18 cellular contexts compared by ENCODE assay signal in genomic region chr5:167633931-167634341, GRCh38.
A peak's percentile ranks its signal among the peaks of the same experiment; 100 is the strongest.
DNase-seq lines count a peak whose midpoint lies in the region; ATAC-seq, FAIRE-seq and TF ChIP-seq lines count a peak whose summit lies in the region.
"Had no signal": no experiment of that assay in that cellular context is flagged by ENCODE, and none has a peak within 500 bp of the region (broad histone marks: within the 10 kb centered on the region; RNA-seq: fewer than 3 reads in every experiment).

No MANE protein-coding gene starts in this region.

- peak; percentile 99 for FAIRE-seq in astrocyte (lab: Jason Lieb, UNC)

- H3K4me2 ChIP-seq in astrocyte (ENCODE audit: low read length), result peak overlapping the region; percentile 68
- peak overlapping the region; percentile 34 for H3K4me2 ChIP-seq in smooth muscle cell
- H3K4me2 ChIP-seq: neural progenitor cell had no signal

- TF ChIP-seq CTCF in astrocyte (IDR thresholded peaks at IDR 0.05; ENCODE audit: insufficient read depth, low read depth, low read length), result no peak
- no peak for TF ChIP-seq CTCF in foreskin fibroblast (IDR thresholded peaks at IDR 0.05; ENCODE audit: low read depth, low read length)
- no peak for TF ChIP-seq CTCF in smooth muscle cell (IDR thresholded peaks at IDR 0.05; ENCODE audit: borderline replicate concordance, insufficient read depth, poor library complexity, severe bottlenecking)
- no peak for TF ChIP-seq CTCF in GM10266 (IDR thresholded peaks at IDR 0.05; ENCODE audit: control insufficient read depth, insufficient read depth, low read depth, missing control alignments)

- WGBS in smooth muscle cell (ENCODE audit: low lambda C conversion rate), result 50% methylated on average over 2 of the region's 2 CpGs

- peak overlapping the region; percentile 90 for H3K27ac Mint-ChIP-seq in astrocyte (ENCODE audit: unreplicated experiment)
- no peak overlapping the region for H3K27ac Mint-ChIP-seq in activated naive CD4-positive, alpha-beta T cell treated with anti-CD3 and anti-CD28 coated beads, Interleukin-2, amount 50 U/mL, for 72 hours
- H3K27ac Mint-ChIP-seq: activated CD4-positive, alpha-beta T cell treated with anti-CD3 and anti-CD28 coated beads for 36 hours; neural progenitor cell; T-cell had no signal

- H3K79me2 ChIP-seq in astrocyte (ENCODE audit: insufficient read depth, low read length), result no peaks in the 10 kb centered on the region
- no peaks in the 10 kb centered on the region for H3K79me2 ChIP-seq in smooth muscle cell (ENCODE audit: low read depth)

- H3K36me3 ChIP-seq in astrocyte (ENCODE audit: insufficient read depth, low read length) (no peaks in the 10 kb centered on the region), smooth muscle cell (ENCODE audit: low read depth) (no peaks in the 10 kb centered on the region)
- H3K36me3 ChIP-seq: adrenal gland, neural progenitor cell, spleen had no signal

- no peaks in the 10 kb centered on the region for H3F3A ChIP-seq in smooth muscle cell (ENCODE audit: low read depth)

- no peaks in the 10 kb centered on the region for H4K20me1 ChIP-seq in astrocyte (ENCODE audit: insufficient read depth, low read length)
- no peaks in the 10 kb centered on the region for H4K20me1 ChIP-seq in smooth muscle cell (ENCODE audit: low read depth)

- no peaks in the 10 kb centered on the region for H3K36me3 Mint-ChIP-seq in astrocyte (ENCODE audit: low read depth, unreplicated experiment)
- H3K36me3 Mint-ChIP-seq in activated naive CD4-positive, alpha-beta T cell treated with anti-CD3 and anti-CD28 coated beads, Interleukin-2, amount 50 U/mL, for 72 hours, result no peaks in the 10 kb centered on the region
- H3K36me3 Mint-ChIP-seq: neural progenitor cell, T-cell had no signal

- no peak overlapping the region for H3K4me3 ChIP-seq in astrocyte (ENCODE audit: insufficient read depth, low read depth, low read length)
- H3K4me3 ChIP-seq in foreskin fibroblast (ENCODE audit: low read depth in 1 of 2, low read length in 2 of 2), result no peak overlapping the region
- H3K4me3 ChIP-seq in smooth muscle cell, result no peak overlapping the region
- H3K4me3 ChIP-seq: adrenal gland, dorsolateral prefrontal cortex, neural progenitor cell, spleen had no signal

- H3K27ac ChIP-seq in astrocyte (ENCODE audit: low read depth, low read length), result peak overlapping the region; percentile 80
- H3K27ac ChIP-seq in smooth muscle cell (ENCODE audit: low read depth), result peak overlapping the region; percentile 59
- H3K27ac ChIP-seq: adrenal gland, dorsolateral prefrontal cortex, neural progenitor cell, spleen had no signal

- H3K9me3 ChIP-seq in astrocyte (ENCODE audit: insufficient read depth, low read depth, low read length) (no peaks in the 10 kb centered on the region), smooth muscle cell (replicated peaks; ENCODE audit: low read depth) (no peaks in the 10 kb centered on the region)
- H3K9me3 ChIP-seq: adrenal gland, spleen had no signal

- H3K27me3 Mint-ChIP-seq in astrocyte (ENCODE audit: low read depth, unreplicated experiment), result no peaks in the 10 kb centered on the region
- H3K27me3 Mint-ChIP-seq: activated CD4-positive, alpha-beta T cell treated with anti-CD3 and anti-CD28 coated beads for 36 hours; T-cell had no signal

- no peaks in the 10 kb centered on the region for H3K9me3 Mint-ChIP-seq in astrocyte (ENCODE audit: unreplicated experiment)
- H3K9me3 Mint-ChIP-seq in activated naive CD4-positive, alpha-beta T cell treated with anti-CD3 and anti-CD28 coated beads, Interleukin-2, amount 50 U/mL, for 72 hours, result peaks cover 3 to 4% of the 10 kb centered on the region in 2 donors
- H3K9me3 Mint-ChIP-seq: neural progenitor cell had no signal

- peak overlapping the region; percentile 59 for H3K9ac ChIP-seq in astrocyte (ENCODE audit: low read length)
- no peak overlapping the region for H3K9ac ChIP-seq in smooth muscle cell (ENCODE audit: low read depth)
- H3K9ac ChIP-seq: neural progenitor cell had no signal

- peaks cover 34% of the 10 kb centered on the region for H3K4me1 Mint-ChIP-seq in astrocyte (ENCODE audit: low read depth, unreplicated experiment)
- H3K4me1 Mint-ChIP-seq: activated CD4-positive, alpha-beta T cell treated with anti-CD3 and anti-CD28 coated beads for 36 hours; T-cell had no signal

- no peak overlapping the region for H3K4me3 Mint-ChIP-seq in astrocyte (ENCODE audit: unreplicated experiment)
- H3K4me3 Mint-ChIP-seq: activated CD4-positive, alpha-beta T cell treated with anti-CD3 and anti-CD28 coated beads for 36 hours; activated T-cell treated with anti-CD3 and anti-CD28 coated beads, Interleukin-2, amount 50 U/mL, for 4 hours; neural progenitor cell; T-cell had no signal

- DNase-seq in HCEC 1CT (peak; percentile 86), astrocyte (ENCODE audit: low read depth) (peak; percentile 97), foreskin fibroblast (peak; percentile 71 to 76), smooth muscle cell (lab: John Stamatoyannopoulos, UW; ENCODE audit: unreplicated experiment) (no peak), GM10266 (ENCODE audit: extremely low spot score) (no peak)
- DNase-seq in effector CD4-positive, alpha-beta T cell, result no peak
- no peak for DNase-seq in activated naive CD4-positive, alpha-beta T cell treated with anti-CD3 and anti-CD28 coated beads, Interleukin-2, amount 50 U/mL, for 72 hours (ENCODE audit: low spot score in 2 of 2)
- DNase-seq: activated CD4-positive, alpha-beta T cell treated with anti-CD3 and anti-CD28 coated beads for 36 hours; activated T-cell treated with anti-CD3 and anti-CD28 coated beads, Interleukin-2, amount 50 U/mL, for 4 hours; adrenal gland; Calu3; dorsolateral prefrontal cortex; head of caudate nucleus; left ventricle myocardium superior; NCI-H1092; spleen; T-cell had no signal

- H3K27me3 ChIP-seq in astrocyte (ENCODE audit: insufficient read depth, low read length) (no peaks in the 10 kb centered on the region), smooth muscle cell (ENCODE audit: low read depth) (no peaks in the 10 kb centered on the region)
- H3K27me3 ChIP-seq: adrenal gland, dorsolateral prefrontal cortex, neural progenitor cell, spleen had no signal

- H3K4me1 ChIP-seq in astrocyte (ENCODE audit: insufficient read depth, low read length), result peaks cover 13% of the 10 kb centered on the region
- no peaks in the 10 kb centered on the region for H3K4me1 ChIP-seq in smooth muscle cell (ENCODE audit: low read depth)
- H3K4me1 ChIP-seq: adrenal gland, neural progenitor cell, spleen had no signal

- no peak for ATAC-seq in activated naive CD4-positive, alpha-beta T cell treated with anti-CD3 and anti-CD28 coated beads, Interleukin-2, amount 50 U/mL, for 72 hours
- ATAC-seq: activated CD4-positive, alpha-beta T cell treated with anti-CD3 and anti-CD28 coated beads for 36 hours; activated T-cell treated with anti-CD3 and anti-CD28 coated beads, Interleukin-2, amount 50 U/mL, for 4 hours; left ventricle myocardium superior; T-cell had no signal

- H2AFZ ChIP-seq in astrocyte (ENCODE audit: low read depth, low read length) (no peak overlapping the region), smooth muscle cell (ENCODE audit: low read depth) (no peak overlapping the region)
- H2AFZ ChIP-seq: neural progenitor cell had no signal

Comparison
In these comparisons a context has a peak if more than half of its experiments do, and no peak if none do; other contexts are left out.
1. DNase-seq: peak in HCEC 1CT (single experiment), astrocyte (single experiment) and foreskin fibroblast (2 of 2); none in smooth muscle cell (single experiment), GM10266 (single experiment), effector CD4-positive, alpha-beta T cell (single experiment) and activated naive CD4-positive, alpha-beta T cell treated with anti-CD3 and anti-CD28 coated beads, Interleukin-2, amount 50 U/mL, for 72 hours (0 of 2).